23 cellular contexts compared by ENCODE assay signal in the genomic region with DNA sequence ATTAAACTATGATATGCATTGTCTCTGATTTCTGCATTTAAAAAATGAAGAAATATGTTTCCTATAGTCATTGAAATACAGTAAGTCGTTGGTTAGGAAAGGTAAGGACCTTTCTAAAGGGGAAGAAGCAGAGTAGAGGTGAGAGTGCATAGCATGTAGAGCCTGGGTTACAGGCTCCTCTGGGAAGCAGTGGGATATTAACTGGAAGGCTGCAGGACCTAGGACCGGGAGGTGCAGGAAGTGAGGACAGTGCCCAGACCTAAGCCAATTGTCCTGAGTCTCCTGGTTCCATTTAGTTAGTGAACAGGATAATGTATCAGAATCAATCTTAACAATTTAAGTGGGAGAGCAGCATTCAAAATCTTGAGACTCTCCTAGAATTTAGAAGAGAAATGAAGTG.
"Had no signal": no experiment of that assay in that cellular context is flagged by ENCODE, and none has a peak within 500 bp of the region (broad histone marks: within the 10 kb centered on the region; RNA-seq: fewer than 3 reads in every experiment).

No MANE protein-coding gene starts in this region.

- ATAC-seq: left lung; lower lobe of right lung; naive thymus-derived CD4-positive, alpha-beta T cell; upper lobe of right lung had no signal

- FAIRE-seq: frontal cortex had no signal

- H3K9me3 ChIP-seq: esophagus squamous epithelium, left lung, lower lobe of right lung, right atrium auricular region, suprapubic skin, tibial artery, upper lobe of right lung had no signal

- H3K27ac ChIP-seq: esophagus squamous epithelium, left lung, lower lobe of right lung, right atrium auricular region, suprapubic skin, tibial artery, upper lobe of right lung had no signal

- H3K4me3 ChIP-seq: esophagus squamous epithelium, left lung, lower lobe of right lung, right atrium auricular region, suprapubic skin, tibial artery, upper lobe of right lung had no signal

- H3K36me3 ChIP-seq: esophagus squamous epithelium, left lung, lower lobe of right lung, right atrium auricular region, suprapubic skin, tibial artery, upper lobe of right lung had no signal

- DNase-seq: activated CD4-positive, alpha-beta T cell treated with anti-CD3 and anti-CD28 coated beads for 4 hours; activated CD4-positive, alpha-beta T cell treated with anti-CD3 and anti-CD28 coated beads, Interleukin-2, amount 50 U/mL, for 48 hours; activated CD4-positive, CD25-positive, alpha-beta regulatory T cell; activated CD8-positive, alpha-beta memory T cell treated with anti-CD3 and anti-CD28 coated beads, Interleukin-2, amount 50 U/mL, for 4 hours; activated gamma-delta T cell; activated naive CD4-positive, alpha-beta T cell treated with anti-CD3 and anti-CD28 coated beads, Interleukin-2, amount 10 ng/mL, durations not matched to agents 7 days and 5 days; activated naive CD8-positive, alpha-beta T cell treated with anti-CD3 and anti-CD28 coated beads, Interleukin-2, amount 10 ng/mL, durations not matched to agents 7 days and 5 days; activated T-cell treated with anti-CD3 and anti-CD28 coated beads, Interleukin-2, amount 50 U/mL, for 24 hours; central memory CD4-positive, alpha-beta T cell; esophagus squamous epithelium; left lung; lower lobe of right lung; naive thymus-derived CD4-positive, alpha-beta T cell; occipital lobe; stimulated activated CD4-positive, alpha-beta T cell treated with anti-CD3 and anti-CD28 coated beads, Interleukin-15, amount 100 ng/mL, for 24 hours; stimulated activated CD4-positive, alpha-beta T cell treated with anti-CD3 and anti-CD28 coated beads, Interleukin-2, amount 100 ng/mL, for 24 hours; stimulated activated naive CD4-positive, alpha-beta T cell; T-helper 1 cell; tibial artery; upper lobe of right lung had no signal

- H3K27me3 ChIP-seq: esophagus squamous epithelium, left lung, right atrium auricular region, suprapubic skin, tibial artery, upper lobe of right lung had no signal

- H3K4me1 ChIP-seq: lower lobe of right lung, right atrium auricular region, upper lobe of right lung had no signal
